ENCODE assay signal across 10 cellular contexts in genomic region chr6:15329154-15329781, GRCh38.
DNase-seq lines count a peak whose midpoint lies in the region; ATAC-seq, FAIRE-seq and TF ChIP-seq lines count a peak whose summit lies in the region.
"Had no signal": no experiment of that assay in that cellular context is flagged by ENCODE, and none has a peak within 500 bp of the region (broad histone marks: within the 10 kb centered on the region; RNA-seq: fewer than 3 reads in every experiment).

No MANE protein-coding gene starts in this region.

- H3K4me1 ChIP-seq in BE2C (peaks cover 50% of the 10 kb centered on the region), astrocyte (ENCODE audit: insufficient read depth, low read length) (peaks cover 37% of the 10 kb centered on the region), lower lobe of right lung (peaks cover 44% of the 10 kb centered on the region), esophagus muscularis mucosa (peaks cover 40 to 52% (median 45%) of the 10 kb centered on the region in 4 donors)

- H3K9me3 ChIP-seq in BE2C (no peaks in the 10 kb centered on the region), astrocyte (ENCODE audit: insufficient read depth, low read depth, low read length) (no peaks in the 10 kb centered on the region), lower lobe of right lung (no peaks in the 10 kb centered on the region), esophagus muscularis mucosa (no peaks in the 10 kb centered on the region)
- H3K9me3 ChIP-seq: suprapubic skin had no signal

- no peaks in the 10 kb centered on the region for H3K9me3 Mint-ChIP-seq in astrocyte (ENCODE audit: unreplicated experiment)
- H3K9me3 Mint-ChIP-seq in memory B cell, result no peaks in the 10 kb centered on the region

- H4K20me1 ChIP-seq in astrocyte (ENCODE audit: insufficient read depth, low read length), result peaks cover 92% of the 10 kb centered on the region

- H3K4me3 ChIP-seq in BE2C (ENCODE audit: low read depth, low read length) (no peak overlapping the region), astrocyte (ENCODE audit: insufficient read depth, low read depth, low read length) (peak overlapping the region; percentile 7), lower lobe of right lung (no peak overlapping the region), esophagus muscularis mucosa (no peak overlapping the region)
- H3K4me3 ChIP-seq: suprapubic skin had no signal

- no peak for TF ChIP-seq POLR2A in esophagus muscularis mucosa (IDR thresholded peaks at IDR 0.05; ENCODE audit: low read depth)

- peak; percentile 78 for FAIRE-seq in astrocyte (lab: Jason Lieb, UNC)

- H3K36me3 ChIP-seq in BE2C, result no peaks in the 10 kb centered on the region
- no peaks in the 10 kb centered on the region for H3K36me3 ChIP-seq in astrocyte (ENCODE audit: insufficient read depth, low read length)
- H3K36me3 ChIP-seq in lower lobe of right lung, result no peaks in the 10 kb centered on the region
- no peaks in the 10 kb centered on the region for H3K36me3 ChIP-seq in esophagus muscularis mucosa
- H3K36me3 ChIP-seq: suprapubic skin had no signal

- WGBS in esophagus muscularis mucosa, result 63% methylated on average over 4 of the region's 4 CpGs

- H3K36me3 Mint-ChIP-seq in astrocyte (ENCODE audit: low read depth, unreplicated experiment) (peaks cover 2% of the 10 kb centered on the region), memory B cell (peaks cover 2% of the 10 kb centered on the region)

- ATAC-seq in memory B cell (ENCODE audit: low read depth) (no peak), lower lobe of right lung (no peak)

- H3K27me3 ChIP-seq in BE2C, result no peaks in the 10 kb centered on the region
- no peaks in the 10 kb centered on the region for H3K27me3 ChIP-seq in astrocyte (ENCODE audit: insufficient read depth, low read length)
- H3K27me3 ChIP-seq in lower lobe of right lung (ENCODE audit: low read depth), result no peaks in the 10 kb centered on the region
- no peaks in the 10 kb centered on the region for H3K27me3 ChIP-seq in esophagus muscularis mucosa
- H3K27me3 ChIP-seq: suprapubic skin had no signal

- no peaks in the 10 kb centered on the region for H3K27me3 Mint-ChIP-seq in astrocyte (ENCODE audit: low read depth, unreplicated experiment)
- H3K27me3 Mint-ChIP-seq in memory B cell, result no peaks in the 10 kb centered on the region

- peaks cover 87% of the 10 kb centered on the region for H3K79me2 ChIP-seq in astrocyte (ENCODE audit: insufficient read depth, low read length)

- DNase-seq in BE2C, result peak; percentile 38
- peak; percentile 96 for DNase-seq in M059J (ENCODE audit: low read depth)
- peak; percentile 95 for DNase-seq in astrocyte (ENCODE audit: low read depth)
- DNase-seq in memory B cell (ENCODE audit: low spot score in 2 of 2), result no peak
- DNase-seq in stimulated activated CD8-positive, alpha-beta memory T cell treated with anti-CD3 and anti-CD28 coated beads, Interleukin-4, amount 100 ng/mL, for 48 hours, result no peak
- DNase-seq in lower lobe of right lung, result no peak
- no peak for DNase-seq in esophagus muscularis mucosa (ENCODE audit: extremely low spot score)
- DNase-seq in activated T-cell treated with anti-CD3 and anti-CD28 coated beads for 4 hours, result no peak

- H3K4me1 Mint-ChIP-seq in astrocyte (ENCODE audit: low read depth, unreplicated experiment) (peaks cover 46% of the 10 kb centered on the region), memory B cell (peaks cover 66% of the 10 kb centered on the region)

- peak overlapping the region; percentile 65 for H3K4me2 ChIP-seq in astrocyte (ENCODE audit: low read length)
- H3K4me2 ChIP-seq: KMS-11 had no signal

- H3K4me3 Mint-ChIP-seq in astrocyte (ENCODE audit: unreplicated experiment) (no peak overlapping the region), memory B cell (peak overlapping the region; percentile 22)

- peak overlapping the region; percentile 86 for H3K27ac Mint-ChIP-seq in astrocyte (ENCODE audit: unreplicated experiment)
- peak overlapping the region; percentile 50 for H3K27ac Mint-ChIP-seq in memory B cell

- intact Hi-C loops in lower lobe of right lung (cut with DNase I) (no loop called here), esophagus muscularis mucosa (cut with DNase I) (no loop called here)

- H3K27ac ChIP-seq in astrocyte (ENCODE audit: low read depth, low read length), result peak overlapping the region; percentile 69
- no peak overlapping the region for H3K27ac ChIP-seq in lower lobe of right lung
- H3K27ac ChIP-seq in esophagus muscularis mucosa (replicated peaks in 1 of 4), result no peak overlapping the region
- H3K27ac ChIP-seq: KMS-11, suprapubic skin had no signal

- no peak overlapping the region for H2AFZ ChIP-seq in astrocyte (ENCODE audit: low read depth, low read length)

- TF ChIP-seq CTCF in BE2C (IDR thresholded peaks at IDR 0.05; ENCODE audit: low read depth, low read length) (no peak), astrocyte (IDR thresholded peaks at IDR 0.05; ENCODE audit: insufficient read depth, low read depth, low read length) (no peak), lower lobe of right lung (IDR thresholded peaks at IDR 0.05) (no peak), esophagus muscularis mucosa (IDR thresholded peaks at IDR 0.05) (no peak)

- peak overlapping the region; percentile 56 for H3K9ac ChIP-seq in astrocyte (ENCODE audit: low read length)
- H3K9ac ChIP-seq: KMS-11 had no signal

- no peak for TF ChIP-seq EP300 in esophagus muscularis mucosa (IDR thresholded peaks at IDR 0.05)

Comparison
In these comparisons a context has a peak if more than half of its experiments do, and no peak if none do; other contexts are left out.
1. DNase-seq: peak in BE2C (single experiment), M059J (single experiment) and astrocyte (single experiment); none in memory B cell (0 of 2), stimulated activated CD8-positive, alpha-beta memory T cell treated with anti-CD3 and anti-CD28 coated beads, Interleukin-4, amount 100 ng/mL, for 48 hours (single experiment), lower lobe of right lung (single experiment), esophagus muscularis mucosa (single experiment) and activated T-cell treated with anti-CD3 and anti-CD28 coated beads for 4 hours (single experiment).